Comparison of ENCODE assay signal across 11 cellular contexts in genomic region chr20:41279546-41280225, GRCh38. TPM values are rescaled to one million over a fixed set of nuclear protein-coding genes. Genes with fewer than 3 reads are reported as not detected.
DNase-seq lines count a peak whose midpoint lies in the region; ATAC-seq and TF ChIP-seq lines count a peak whose summit lies in the region.
"Had no signal": no experiment of that assay in that cellular context is flagged by ENCODE, and none has a peak within 500 bp of the region (broad histone marks: within the 10 kb centered on the region; RNA-seq: fewer than 3 reads in every experiment).

No MANE protein-coding gene starts in this region.

- H3K4me3 ChIP-seq in dorsolateral prefrontal cortex = no peak overlapping the region
- H3K4me3 ChIP-seq: BLaER1 had no signal

- TF ChIP-seq CTCF in dorsolateral prefrontal cortex (IDR thresholded peaks at IDR 0.05 in 54 of 56, conservative IDR thresholded peaks at IDR 0.05 in 2 of 56; ENCODE audit: low read depth in 1 of 56, partially characterized antibody in 56 of 56) = no peak

- TF ChIP-seq POLR2A in GM18505 (IDR thresholded peaks at IDR 0.05; ENCODE audit: borderline replicate concordance, extremely low read depth, insufficient read depth, insufficient read length) = no peak

- H3K27ac ChIP-seq in dorsolateral prefrontal cortex = peak overlapping the region in 48 of 59 donors; percentile 9 to 85 (median 54)
- H3K27ac ChIP-seq: BLaER1 had no signal

- ATAC-seq in GM18868 (IDR thresholded peaks at IDR 0.05; ENCODE audit: unreplicated experiment) (peak; percentile 47), HG02642 (IDR thresholded peaks at IDR 0.05; ENCODE audit: poor library complexity, unreplicated experiment) (peak; percentile 48), GM18505 (IDR thresholded peaks at IDR 0.05; ENCODE audit: unreplicated experiment) (no peak), HG03469 (IDR thresholded peaks at IDR 0.05; ENCODE audit: unreplicated experiment) (no peak)

- DNase-seq in dorsolateral prefrontal cortex (peak in 8 of 10 donors; percentile 34 to 80 (median 62)), posterior cingulate gyrus (peak in 8 of 10 donors; percentile 22 to 89 (median 60))
- DNase-seq in activated CD4-positive, CD25-positive, alpha-beta regulatory T cell (lab: John Stamatoyannopoulos, UW) = no peak
- DNase-seq: activated effector memory CD4-positive, alpha-beta T cell treated with Interleukin-2 at 50 U/mL for 16 hours; effector CD4-positive, alpha-beta T cell; stimulated activated CD4-positive, alpha-beta T cell treated with anti-CD3 and anti-CD28 coated beads, Interleukin-2, amount 100 ng/mL, for 24 hours had no signal

- H3K27me3 ChIP-seq in dorsolateral prefrontal cortex = no peaks in the 10 kb centered on the region
- H3K27me3 ChIP-seq: BLaER1 had no signal

- intact Hi-C loops in dorsolateral prefrontal cortex (cut with DNase I) (no loop called here), posterior cingulate gyrus (cut with DNase I) (no loop called here)

RNA-seq across cellular contexts. Expression of gene ZHX3, which starts 37.8 kb away (rescaled TPM):
- 100 to 1,000 TPM in 89 of 120 experiments, 10 to 100 TPM in 31; 73.6 to 239 (median 112) TPM for total RNA-seq in dorsolateral prefrontal cortex

Comparison
In these comparisons a context has a peak if more than half of its experiments do, and no peak if none do; other contexts are left out.
1. ATAC-seq: peak in GM18868 (single experiment) and HG02642 (single experiment); none in GM18505 (single experiment) and HG03469 (single experiment).
2. DNase-seq: peak in dorsolateral prefrontal cortex (8 of 10) and posterior cingulate gyrus (8 of 10); none in activated CD4-positive, CD25-positive, alpha-beta regulatory T cell (0 of 4).